ENCODE assay signal across 8 cellular contexts in the genomic region with DNA sequence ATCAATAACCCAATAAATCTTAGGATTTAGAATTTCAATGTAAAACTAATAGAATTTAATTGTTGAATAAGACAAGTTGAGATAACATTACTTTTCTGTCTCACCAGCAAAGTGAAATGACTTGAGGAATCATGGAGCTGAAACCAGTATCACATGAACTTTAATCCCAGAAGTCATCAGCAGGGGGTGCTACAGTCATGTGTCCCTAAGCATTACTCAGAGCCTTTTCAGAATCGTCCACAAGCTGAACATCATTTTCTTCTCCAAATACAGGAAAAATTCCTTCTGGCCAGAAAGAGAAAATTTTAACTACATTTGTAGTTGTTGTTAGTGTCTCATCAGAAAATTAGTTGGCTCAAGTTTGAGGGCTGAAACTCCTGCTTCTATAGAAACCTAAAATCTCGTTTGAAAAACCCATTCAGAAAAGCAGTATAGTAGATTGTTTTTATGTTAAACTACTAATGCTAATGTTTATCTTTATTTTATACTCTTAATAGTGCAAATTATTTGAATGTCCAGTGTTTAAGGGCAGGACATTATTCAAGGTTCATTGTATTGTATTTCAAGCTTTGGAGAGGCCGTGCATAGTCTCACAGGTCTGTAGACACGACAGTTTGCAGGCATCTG.
DNase-seq lines count a peak whose midpoint lies in the region; ATAC-seq and TF ChIP-seq lines count a peak whose summit lies in the region.

No MANE protein-coding gene starts in this region.

- peak; percentile 10 for DNase-seq in AG08396 (ENCODE audit: low spot score)
- no peak for DNase-seq in GM06990 (ENCODE audit: extremely low read depth, insufficient read length)
- DNase-seq in NCI-H2081 treated with DMSO at 0.1 percent for 48 hours (lab: John Stamatoyannopoulos, UW), result peak; percentile 40
- peak; percentile 81 for DNase-seq in brain microvascular endothelial cell
- peak; percentile 65 for DNase-seq in left kidney (ENCODE audit: low read depth, low spot score)
- no peak for DNase-seq in T-cell

- no peaks in the 10 kb centered on the region for H3K36me3 Mint-ChIP-seq in T-cell

- H3K4me3 Mint-ChIP-seq in T-cell, result no peak overlapping the region

- ATAC-seq in HG02798 (IDR thresholded peaks at IDR 0.05; ENCODE audit: poor library complexity, unreplicated experiment) (peak; percentile 79), T-cell (replicated peaks in 1 of 4) (no peak), GM18505 (IDR thresholded peaks at IDR 0.05; ENCODE audit: unreplicated experiment) (no peak)

- CTCF ChIA-PET in T-cell (lab: Charles Lee), result no interaction called here

- peak; percentile 72 for TF ChIP-seq CTCF in GM06990 (IDR thresholded peaks at IDR 0.05; ENCODE audit: insufficient read depth, low read length, poor library complexity, severe bottlenecking)
- TF ChIP-seq CTCF in brain microvascular endothelial cell (IDR thresholded peaks at IDR 0.05; ENCODE audit: low read depth, low read length, missing control alignments), result peak; percentile 78

- no peaks in the 10 kb centered on the region for H3K27me3 Mint-ChIP-seq in T-cell

- H3K27me3 ChIP-seq in GM06990 (replicated peaks; ENCODE audit: control insufficient read depth, insufficient read depth, low read length), result no peaks in the 10 kb centered on the region
- no peaks in the 10 kb centered on the region for H3K27me3 ChIP-seq in brain microvascular endothelial cell (replicated peaks)

- no peak overlapping the region for H3K27ac Mint-ChIP-seq in T-cell

- POLR2A ChIA-PET in T-cell (lab: Charles Lee), result no interaction called here

- in situ Hi-C loops in brain microvascular endothelial cell (cut with HindIII; ENCODE audit: low pct_ligation_motif_present, low sequenced_read_pairs), result no loop called here

- H3K27ac ChIP-seq in brain microvascular endothelial cell, result no peak overlapping the region

- H3K4me1 Mint-ChIP-seq in T-cell, result no peaks in the 10 kb centered on the region

- no peak for TF ChIP-seq POLR2A in GM18505 (IDR thresholded peaks at IDR 0.05; ENCODE audit: borderline replicate concordance, extremely low read depth, insufficient read depth, insufficient read length)

- H3K36me3 ChIP-seq in GM06990 (ENCODE audit: control insufficient read depth, insufficient read depth, low read length) (no peaks in the 10 kb centered on the region), brain microvascular endothelial cell (replicated peaks) (no peaks in the 10 kb centered on the region)

- peaks cover 0 to 15% (median 13%) of the 10 kb centered on the region in 3 donors for H3K9me3 Mint-ChIP-seq in T-cell

- H3K4me3 ChIP-seq in GM06990 (replicated peaks; ENCODE audit: low read depth, low read length) (no peak overlapping the region), brain microvascular endothelial cell (ENCODE audit: low read depth, low read length) (no peak overlapping the region)

Comparison
In these comparisons a context has a peak if more than half of its experiments do, and no peak if none do; other contexts are left out.
1. DNase-seq: peak in AG08396 (single experiment), NCI-H2081 treated with DMSO at 0.1 percent for 48 hours (single experiment), brain microvascular endothelial cell (single experiment) and left kidney (single experiment); none in GM06990 (single experiment) and T-cell (0 of 34).